30 cellular contexts compared by ENCODE assay signal in genomic region chr2:28045676-28046351, GRCh38.
"Had no signal": no experiment of that assay in that cellular context is flagged by ENCODE, and none has a peak within 500 bp of the region (broad histone marks: within the 10 kb centered on the region; RNA-seq: fewer than 3 reads in every experiment).

No MANE protein-coding gene starts in this region.

- H3K27ac ChIP-seq: brain microvascular endothelial cell, SJCRH30, SK-N-MC, WERI-Rb-1 had no signal

- FAIRE-seq: K562 had no signal

- H3K27ac Mint-ChIP-seq: activated CD4-positive, alpha-beta memory T cell treated with anti-CD3 and anti-CD28 coated beads, Interleukin-2, amount 10 ng/mL, durations not matched to agents 7 days and 5 days; activated CD8-positive, alpha-beta memory T cell treated with anti-CD3 and anti-CD28 coated beads, Interleukin-2, amount 10 ng/mL, durations not matched to agents 7 days and 5 days; activated naive CD4-positive, alpha-beta T cell treated with anti-CD3 and anti-CD28 coated beads, Interleukin-2, amount 10 ng/mL, durations not matched to agents 7 days and 5 days; activated naive CD8-positive, alpha-beta T cell treated with anti-CD3 and anti-CD28 coated beads for 36 hours had no signal

- DNase-seq: activated CD4-positive, alpha-beta memory T cell treated with anti-CD3 and anti-CD28 coated beads, Interleukin-2, amount 10 ng/mL, durations not matched to agents 7 days and 5 days; activated CD4-positive, alpha-beta T cell treated with anti-CD3 and anti-CD28 coated beads for 1 hour; activated CD4-positive, alpha-beta T cell treated with anti-CD3 and anti-CD28 coated beads for 48 hours; activated CD4-positive, CD25-positive, alpha-beta regulatory T cell; activated CD8-positive, alpha-beta memory T cell treated with anti-CD3 and anti-CD28 coated beads for 24 hours; activated CD8-positive, alpha-beta memory T cell treated with anti-CD3 and anti-CD28 coated beads, Interleukin-2, amount 10 ng/mL, durations not matched to agents 7 days and 5 days; activated CD8-positive, alpha-beta memory T cell treated with anti-CD3 and anti-CD28 coated beads, Interleukin-2, amount 50 U/mL, for 48 hours; activated effector memory CD4-positive, alpha-beta T cell treated with Interleukin-2 at 50 U/mL for 16 hours; activated naive CD4-positive, alpha-beta T cell treated with anti-CD3 and anti-CD28 coated beads, Interleukin-2, amount 10 ng/mL, durations not matched to agents 7 days and 5 days; activated naive CD8-positive, alpha-beta T cell treated with anti-CD3 and anti-CD28 coated beads for 36 hours; activated T-cell treated with anti-CD3 and anti-CD28 coated beads, Interleukin-2, amount 50 U/mL, for 48 hours; amniotic stem cell; aorta; brain microvascular endothelial cell; caudate nucleus; cerebellar nuclear complex; NCI-H1048; NCI-H1105 treated with DMSO at 0.1 percent for 48 hours; NCI-H1436; NCI-H1694; NCI-H1930; NCI-H2081 treated with DMSO at 0.1 percent for 48 hours; NCI-H345; NCI-H524 treated with DMSO at 0.1 percent for 48 hours; SHP77; SJCRH30; T1000; WERI-Rb-1 had no signal

- ATAC-seq: activated CD8-positive, alpha-beta memory T cell treated with anti-CD3 and anti-CD28 coated beads, Interleukin-2, amount 10 ng/mL, durations not matched to agents 7 days and 5 days; K562 had no signal

- H3K27me3 ChIP-seq: brain microvascular endothelial cell, SJCRH30 had no signal

- H3K9me3 ChIP-seq: SJCRH30 had no signal

- H3K27me3 Mint-ChIP-seq: activated CD4-positive, alpha-beta memory T cell treated with anti-CD3 and anti-CD28 coated beads, Interleukin-2, amount 10 ng/mL, durations not matched to agents 7 days and 5 days; activated CD8-positive, alpha-beta memory T cell treated with anti-CD3 and anti-CD28 coated beads, Interleukin-2, amount 10 ng/mL, durations not matched to agents 7 days and 5 days; activated naive CD4-positive, alpha-beta T cell treated with anti-CD3 and anti-CD28 coated beads, Interleukin-2, amount 10 ng/mL, durations not matched to agents 7 days and 5 days; activated naive CD8-positive, alpha-beta T cell treated with anti-CD3 and anti-CD28 coated beads for 36 hours had no signal

- H3K36me3 ChIP-seq: brain microvascular endothelial cell, SJCRH30, WERI-Rb-1 had no signal

- H3K4me3 Mint-ChIP-seq: activated CD4-positive, alpha-beta memory T cell treated with anti-CD3 and anti-CD28 coated beads, Interleukin-2, amount 10 ng/mL, durations not matched to agents 7 days and 5 days; activated CD8-positive, alpha-beta memory T cell treated with anti-CD3 and anti-CD28 coated beads, Interleukin-2, amount 10 ng/mL, durations not matched to agents 7 days and 5 days; activated naive CD4-positive, alpha-beta T cell treated with anti-CD3 and anti-CD28 coated beads, Interleukin-2, amount 10 ng/mL, durations not matched to agents 7 days and 5 days; activated naive CD8-positive, alpha-beta T cell treated with anti-CD3 and anti-CD28 coated beads for 36 hours had no signal

- H3K9me3 Mint-ChIP-seq: activated CD4-positive, alpha-beta memory T cell treated with anti-CD3 and anti-CD28 coated beads, Interleukin-2, amount 10 ng/mL, durations not matched to agents 7 days and 5 days; activated naive CD4-positive, alpha-beta T cell treated with anti-CD3 and anti-CD28 coated beads, Interleukin-2, amount 10 ng/mL, durations not matched to agents 7 days and 5 days; activated naive CD8-positive, alpha-beta T cell treated with anti-CD3 and anti-CD28 coated beads for 36 hours had no signal

- H3K4me3 ChIP-seq: K562, SJCRH30, SK-N-MC had no signal
